Comparison of ENCODE assay signal across 14 cellular contexts in genomic region chr1:34656706-34657105, GRCh38.
A peak's percentile ranks its signal among the peaks of the same experiment; 100 is the strongest.
DNase-seq lines count a peak whose midpoint lies in the region; ATAC-seq and TF ChIP-seq lines count a peak whose summit lies in the region.
"Had no signal": no experiment of that assay in that cellular context is flagged by ENCODE, and none has a peak within 500 bp of the region (broad histone marks: within the 10 kb centered on the region; RNA-seq: fewer than 3 reads in every experiment).

No MANE protein-coding gene starts in this region.

- H3F3A ChIP-seq in neural progenitor cell (ENCODE audit: low read depth) = no peaks in the 10 kb centered on the region

- H3K4me3 ChIP-seq in HUES48 (ENCODE audit: low read depth, low read length) = peak overlapping the region; percentile 33; the same call in 1 of the 2 replicates
- no peak overlapping the region for H3K4me3 ChIP-seq in neural progenitor cell
- H3K4me3 ChIP-seq: BLaER1 treated with 17β-estradiol and CSF1 and Interleukin-3, amounts not matched to agents 10 nM and 100 nM had no signal

- H3K4me1 ChIP-seq in HUES48 (ENCODE audit: control insufficient read depth, insufficient read depth, low read length) = peaks cover 43% of the 10 kb centered on the region
- peaks cover 24% of the 10 kb centered on the region for H3K4me1 ChIP-seq in neural progenitor cell

- H3K27ac ChIP-seq in HUES48 (ENCODE audit: low read depth, low read length) (no peak overlapping the region), neural progenitor cell (no peak overlapping the region)
- H3K27ac ChIP-seq: BLaER1 treated with 17β-estradiol and CSF1 and Interleukin-3, amounts not matched to agents 10 nM and 100 nM had no signal

- H3K27me3 Mint-ChIP-seq in WTC11 (ENCODE audit: low read depth) = peaks cover 3% of the 10 kb centered on the region; the same call in 1 of the 2 replicates
- H3K27me3 Mint-ChIP-seq in neural progenitor cell (ENCODE audit: insufficient read depth, low read depth) = peaks cover 24% of the 10 kb centered on the region

- H3K9me3 ChIP-seq in HUES48 (ENCODE audit: control insufficient read depth, insufficient read depth, low read length) (no peaks in the 10 kb centered on the region), neural progenitor cell (ENCODE audit: low read depth) (no peaks in the 10 kb centered on the region)
- H3K9me3 ChIP-seq: BLaER1 treated with 17β-estradiol and CSF1 and Interleukin-3, amounts not matched to agents 10 nM and 100 nM had no signal

- H4K20me1 ChIP-seq in neural progenitor cell (ENCODE audit: low read depth) = no peaks in the 10 kb centered on the region
- H4K20me1 ChIP-seq: BLaER1 treated with 17β-estradiol and CSF1 and Interleukin-3, amounts not matched to agents 10 nM and 100 nM had no signal

- H3K4me3 Mint-ChIP-seq in WTC11 = no peak overlapping the region
- no peak overlapping the region for H3K4me3 Mint-ChIP-seq in neural progenitor cell
- H3K4me3 Mint-ChIP-seq: CD4-positive, CD25-positive, alpha-beta regulatory T cell had no signal

- H3K27me3 ChIP-seq in HUES48 (ENCODE audit: control insufficient read depth, insufficient read depth, low read length) = no peaks in the 10 kb centered on the region; the same call in 1 of the 2 replicates
- no peaks in the 10 kb centered on the region for H3K27me3 ChIP-seq in neural progenitor cell
- H3K27me3 ChIP-seq: BLaER1 treated with 17β-estradiol and CSF1 and Interleukin-3, amounts not matched to agents 10 nM and 100 nM had no signal

- peak overlapping the region; percentile 55 for H3K4me2 ChIP-seq in neural progenitor cell

- no peaks in the 10 kb centered on the region for H3K36me3 Mint-ChIP-seq in WTC11
- no peaks in the 10 kb centered on the region for H3K36me3 Mint-ChIP-seq in neural progenitor cell
- H3K36me3 Mint-ChIP-seq: CD4-positive, CD25-positive, alpha-beta regulatory T cell had no signal

- TF ChIP-seq CTCF in WTC11 (IDR thresholded peaks at IDR 0.05) (no peak), neural progenitor cell (IDR thresholded peaks at IDR 0.05) (no peak)

- ATAC-seq in WTC11 = peak; percentile 57
- no peak for ATAC-seq in HG02763 (IDR thresholded peaks at IDR 0.05; ENCODE audit: unreplicated experiment)
- no peak for ATAC-seq in HG03139 (IDR thresholded peaks at IDR 0.05; ENCODE audit: unreplicated experiment)
- ATAC-seq: HepG2 had no signal

- H3K9me3 Mint-ChIP-seq in WTC11 (no peaks in the 10 kb centered on the region), neural progenitor cell (no peaks in the 10 kb centered on the region)
- H3K9me3 Mint-ChIP-seq: CD4-positive, CD25-positive, alpha-beta regulatory T cell had no signal

- CTCF ChIA-PET in WTC11 (lab: Charles Lee) = interaction anchor here (2.6 kb wide), 1 partner anchor 86 kb away, joined by 9 read pairs; no protein-coding TSS in a partner anchor

- H3K27ac Mint-ChIP-seq in WTC11 = no peak overlapping the region; the same call in 1 of the 2 replicates
- peak overlapping the region; percentile 80 for H3K27ac Mint-ChIP-seq in neural progenitor cell
- H3K27ac Mint-ChIP-seq: CD4-positive, CD25-positive, alpha-beta regulatory T cell had no signal

- H2AFZ ChIP-seq in neural progenitor cell (replicated peaks) = no peak overlapping the region

- H3K36me3 ChIP-seq in HUES48 (ENCODE audit: control insufficient read depth, insufficient read depth, low read length) (no peaks in the 10 kb centered on the region), neural progenitor cell (no peaks in the 10 kb centered on the region)
- H3K36me3 ChIP-seq: BLaER1 treated with 17β-estradiol and CSF1 and Interleukin-3, amounts not matched to agents 10 nM and 100 nM had no signal

- POLR2A ChIA-PET in WTC11 (lab: Charles Lee) = no interaction called here

- H3K79me2 ChIP-seq in neural progenitor cell (ENCODE audit: low read depth) = no peaks in the 10 kb centered on the region

- DNase-seq in NCI-H748 (lab: John Stamatoyannopoulos, UW; ENCODE audit: unreplicated experiment) (peak; percentile 23), NCI-H748 treated with DMSO at 0.1 percent for 48 hours (lab: John Stamatoyannopoulos, UW) (no peak), WTC11 (ENCODE audit: low spot score) (no peak), neural progenitor cell (ENCODE audit: low spot score) (peak; percentile 41), HPDE6-E6E7 (ENCODE audit: extremely low spot score) (no peak)
- DNase-seq: ACHN; Calu3; CD4-positive, CD25-positive, alpha-beta regulatory T cell; DMS 273 treated with DMSO at 0.1 percent for 48 hours had no signal

- H3K9ac ChIP-seq in HUES48 (ENCODE audit: low read depth, low read length) = no peak overlapping the region
- H3K9ac ChIP-seq in neural progenitor cell = no peak overlapping the region
- H3K9ac ChIP-seq: BLaER1 treated with 17β-estradiol and CSF1 and Interleukin-3, amounts not matched to agents 10 nM and 100 nM had no signal

- peaks cover 44% of the 10 kb centered on the region for H3K4me1 Mint-ChIP-seq in WTC11
- peaks cover 48% of the 10 kb centered on the region for H3K4me1 Mint-ChIP-seq in neural progenitor cell
- H3K4me1 Mint-ChIP-seq: CD4-positive, CD25-positive, alpha-beta regulatory T cell had no signal

TF ChIP-seq in WTC11, 78 proteins besides CTCF, POLR2A, EP300 and RAD21 (continues in another document):
- TF ChIP-seq ZNF396 (CRISPR knock-in tag; IDR thresholded peaks at IDR 0.05; ENCODE audit: borderline replicate concordance) (no peak), ATF1 (CRISPR knock-in tag; IDR thresholded peaks at IDR 0.05) (no peak), CREM (CRISPR knock-in tag; IDR thresholded peaks at IDR 0.05) (no peak), ZNF416 (CRISPR knock-in tag; IDR thresholded peaks at IDR 0.05) (no peak), ATF6 (CRISPR knock-in tag; IDR thresholded peaks at IDR 0.05) (no peak), E2F4 (CRISPR knock-in tag; IDR thresholded peaks at IDR 0.05; ENCODE audit: borderline replicate concordance, low read depth) (no peak), HMGA2 (CRISPR knock-in tag; IDR thresholded peaks at IDR 0.05) (no peak), NR2C2 (CRISPR knock-in tag; IDR thresholded peaks at IDR 0.05) (no peak), NFE2L1 (CRISPR knock-in tag; IDR thresholded peaks at IDR 0.05) (no peak), ZBTB21 (CRISPR knock-in tag; IDR thresholded peaks at IDR 0.05; ENCODE audit: borderline replicate concordance) (no peak), NR3C1 (CRISPR knock-in tag; conservative IDR thresholded peaks at IDR 0.05; ENCODE audit: low read depth) (no peak)
- TF ChIP-seq, protein P1, sequence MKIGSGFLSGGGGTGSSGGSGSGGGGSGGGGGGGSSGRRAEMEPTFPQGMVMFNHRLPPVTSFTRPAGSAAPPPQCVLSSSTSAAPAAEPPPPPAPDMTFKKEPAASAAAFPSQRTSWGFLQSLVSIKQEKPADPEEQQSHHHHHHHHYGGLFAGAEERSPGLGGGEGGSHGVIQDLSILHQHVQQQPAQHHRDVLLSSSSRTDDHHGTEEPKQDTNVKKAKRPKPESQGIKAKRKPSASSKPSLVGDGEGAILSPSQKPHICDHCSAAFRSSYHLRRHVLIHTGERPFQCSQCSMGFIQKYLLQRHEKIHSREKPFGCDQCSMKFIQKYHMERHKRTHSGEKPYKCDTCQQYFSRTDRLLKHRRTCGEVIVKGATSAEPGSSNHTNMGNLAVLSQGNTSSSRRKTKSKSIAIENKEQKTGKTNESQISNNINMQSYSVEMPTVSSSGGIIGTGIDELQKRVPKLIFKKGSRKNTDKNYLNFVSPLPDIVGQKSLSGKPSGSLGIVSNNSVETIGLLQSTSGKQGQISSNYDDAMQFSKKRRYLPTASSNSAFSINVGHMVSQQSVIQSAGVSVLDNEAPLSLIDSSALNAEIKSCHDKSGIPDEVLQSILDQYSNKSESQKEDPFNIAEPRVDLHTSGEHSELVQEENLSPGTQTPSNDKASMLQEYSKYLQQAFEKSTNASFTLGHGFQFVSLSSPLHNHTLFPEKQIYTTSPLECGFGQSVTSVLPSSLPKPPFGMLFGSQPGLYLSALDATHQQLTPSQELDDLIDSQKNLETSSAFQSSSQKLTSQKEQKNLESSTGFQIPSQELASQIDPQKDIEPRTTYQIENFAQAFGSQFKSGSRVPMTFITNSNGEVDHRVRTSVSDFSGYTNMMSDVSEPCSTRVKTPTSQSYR (CRISPR knock-in tag; IDR thresholded peaks at IDR 0.05) = no peak

Comparison
In these comparisons a context has a peak if more than half of its experiments do, and no peak if none do; other contexts are left out.
1. DNase-seq: peak in NCI-H748 (single experiment) and neural progenitor cell (single experiment); none in NCI-H748 treated with DMSO at 0.1 percent for 48 hours (single experiment), WTC11 (single experiment) and HPDE6-E6E7 (single experiment).